ENCODE assay signal across 8 cellular contexts in genomic region chr22:44026630-44027511, GRCh38. TPM values are rescaled to one million over a fixed set of nuclear protein-coding genes. Genes with fewer than 3 reads are reported as not detected.
DNase-seq lines count a peak whose midpoint lies in the region; ATAC-seq, FAIRE-seq and TF ChIP-seq lines count a peak whose summit lies in the region.

No MANE protein-coding gene starts in this region.

- H3K4me3 ChIP-seq in CD8-positive, alpha-beta memory T cell (ENCODE audit: low read length) = peak overlapping the region; percentile 47
- H3K4me3 ChIP-seq in NB4 (ENCODE audit: low read depth, low read length) (peak overlapping the region; percentile 60), spleen (peak overlapping the region in 7 of 8 donors; percentile 0 to 74 (median 16))

- CTCF ChIA-PET in CD8-positive, alpha-beta memory T cell (lab: Charles Lee) = interaction anchor here (1.0 to 1.4 kb wide), 3 partner anchors 10 to 540 kb away, joined by 3 to 6 read pairs (median 5); no protein-coding TSS in a partner anchor

- TF ChIP-seq CTCF in NB4 (IDR thresholded peaks at IDR 0.05; ENCODE audit: low read depth, low read length) (no peak), spleen (IDR thresholded peaks at IDR 0.05 in 8 of 11, conservative IDR thresholded peaks at IDR 0.05 in 3 of 11) (no peak)

- DNase-seq in CD8-positive, alpha-beta memory T cell = peak; percentile 22 to 81 (median 59)
- DNase-seq in NB4 (ENCODE audit: low read depth) (peak; percentile 91), Right ventricle myocardium inferior (ENCODE audit: missing footprints) (peak; percentile 92), spleen (peak; percentile 95), HTR-8/SVneo (ENCODE audit: insufficient read length, low spot score) (no peak), inferior parietal cortex (ENCODE audit: extremely low spot score) (no peak)
- DNase-seq in activated CD8-positive, alpha-beta memory T cell treated with anti-CD3 and anti-CD28 coated beads, Interleukin-2, amount 50 U/mL, for 4 hours = peak; percentile 63

- peaks cover 22% of the 10 kb centered on the region for H3K4me1 ChIP-seq in CD8-positive, alpha-beta memory T cell (ENCODE audit: insufficient read depth, low read length)
- peaks cover 27 to 96% (median 86%) of the 10 kb centered on the region in 6 donors for H3K4me1 ChIP-seq in spleen

- H3K4me1 Mint-ChIP-seq in CD8-positive, alpha-beta memory T cell = peaks cover 37 to 62% (median 41%) of the 10 kb centered on the region in 3 donors

- intact Hi-C loops in Right ventricle myocardium inferior (cut with DNase I) (loop anchor here (1.0 kb wide), 1 partner anchor 41 kb away; no protein-coding TSS in a partner anchor), spleen (cut with DNase I; ENCODE audit: low total_unique reads) (no loop called here)

- H3K9me3 ChIP-seq in CD8-positive, alpha-beta memory T cell (ENCODE audit: low read length) = no peaks in the 10 kb centered on the region
- no peaks in the 10 kb centered on the region for H3K9me3 ChIP-seq in spleen

- TF ChIP-seq POLR2A in NB4 (IDR thresholded peaks at IDR 0.05; ENCODE audit: extremely low read depth, insufficient read length) (peak; percentile 18), spleen (IDR thresholded peaks at IDR 0.05) (peak; percentile 23 to 44 (median 39))

- no peaks in the 10 kb centered on the region for H3K9me3 Mint-ChIP-seq in CD8-positive, alpha-beta memory T cell

- H3K36me3 ChIP-seq in CD8-positive, alpha-beta memory T cell (ENCODE audit: insufficient read depth, low read length) = no peaks in the 10 kb centered on the region
- H3K36me3 ChIP-seq in spleen = no peaks in the 10 kb centered on the region

- peaks cover 0 to 1% (median 0%) of the 10 kb centered on the region in 3 donors for H3K36me3 Mint-ChIP-seq in CD8-positive, alpha-beta memory T cell

- H3K27ac Mint-ChIP-seq in CD8-positive, alpha-beta memory T cell = peak overlapping the region; percentile 84 to 97 (median 95)

- POLR2A ChIA-PET in CD8-positive, alpha-beta memory T cell (lab: Charles Lee) = interaction anchor here (0.5 to 0.6 kb wide), 2 partner anchors 33 to 1220 kb away, joined by 3 read pairs; no protein-coding TSS in a partner anchor

- WGBS in spleen, 5 donors = 8 to 21% (median 11%) methylated on average over 27 to 28 of the region's 28 CpGs

- peaks cover 0 to 2% of the 10 kb centered on the region in 2 donors for H3K27me3 Mint-ChIP-seq in CD8-positive, alpha-beta memory T cell

- no peak for FAIRE-seq in HTR-8/SVneo (lab: Jason Lieb, UNC)

- peak; percentile 43 for ATAC-seq in GM21423 (IDR thresholded peaks at IDR 0.05; ENCODE audit: unreplicated experiment)
- ATAC-seq in Right ventricle myocardium inferior = peak; percentile 52

- H3K27ac ChIP-seq in CD8-positive, alpha-beta memory T cell (ENCODE audit: low read depth, low read length) = peak overlapping the region; percentile 82
- peak overlapping the region; percentile 90 to 99 (median 94) for H3K27ac ChIP-seq in spleen

- peak overlapping the region; percentile 68 to 84 (median 78) for H3K4me3 Mint-ChIP-seq in CD8-positive, alpha-beta memory T cell

- no peaks in the 10 kb centered on the region for H3K27me3 ChIP-seq in CD8-positive, alpha-beta memory T cell (ENCODE audit: insufficient read depth, low read length, poor library complexity, severe bottlenecking)
- H3K27me3 ChIP-seq in spleen (replicated peaks in 1 of 7) = peaks cover 0 to 6% (median 0%) of the 10 kb centered on the region in 7 donors

RNA-seq across cellular contexts. Expression of gene PARVB, which starts 2.8 kb away (rescaled TPM):
- 10 to 100 TPM; 82.1 to 84.3 TPM for total RNA-seq in CD8-positive, alpha-beta memory T cell
- 6.2 TPM for polyA plus RNA-seq in CD8-positive, alpha-beta memory T cell
- total RNA-seq in Right ventricle myocardium inferior (197 TPM), spleen (10 to 100 TPM; 32.5 to 61.9 (median 57.1) TPM)
- polyA plus RNA-seq in spleen = 10 to 100 TPM; 24.0 to 40.5 (median 37.7) TPM

Comparison
In these comparisons a context has a peak if more than half of its experiments do, and no peak if none do; other contexts are left out.
1. DNase-seq: peak in CD8-positive, alpha-beta memory T cell (5 of 5), NB4 (single experiment), activated CD8-positive, alpha-beta memory T cell treated with anti-CD3 and anti-CD28 coated beads, Interleukin-2, amount 50 U/mL, for 4 hours (single experiment), Right ventricle myocardium inferior (single experiment) and spleen (single experiment); none in HTR-8/SVneo (single experiment) and inferior parietal cortex (single experiment).
2. Peak in every context shown above with its lines, with median percentiles within 50 percentile points of each other: H3K4me3 ChIP-seq.